Comparison of ENCODE assay signal across 18 cellular contexts in genomic region chr12:22537000-22537544, GRCh38. TPM values are rescaled to one million over a fixed set of nuclear protein-coding genes. Genes with fewer than 3 reads are reported as not detected.
DNase-seq lines count a peak whose midpoint lies in the region; ATAC-seq and FAIRE-seq lines count a peak whose summit lies in the region.
"Had no signal": no experiment of that assay in that cellular context is flagged by ENCODE, and none has a peak within 500 bp of the region (broad histone marks: within the 10 kb centered on the region; RNA-seq: fewer than 3 reads in every experiment).

No MANE protein-coding gene starts in this region.

- ATAC-seq in T-helper 17 cell, result no peak
- ATAC-seq: PC-3 had no signal

- H3K4me3 Mint-ChIP-seq in T-helper 17 cell, result peak overlapping the region; percentile 25
- H3K4me3 Mint-ChIP-seq: B cell, H9, HFFc6 had no signal

- peak overlapping the region; percentile 70 for H3K27ac Mint-ChIP-seq in T-helper 17 cell
- H3K27ac Mint-ChIP-seq: B cell, HFFc6 had no signal

- DNase-seq in Ammon's horn (ENCODE audit: low spot score), result peak; percentile 17
- DNase-seq in HTR-8/SVneo (ENCODE audit: insufficient read length, low spot score), result no peak
- no peak for DNase-seq in T-helper 17 cell
- peak; percentile 39 for DNase-seq in medulla oblongata (ENCODE audit: extremely low spot score)
- no peak for DNase-seq in SW 1271 (lab: John Stamatoyannopoulos, UW)
- no peak for DNase-seq in cerebellum (ENCODE audit: low spot score)
- no peak for DNase-seq in NCI-H2171 (lab: John Stamatoyannopoulos, UW)
- DNase-seq: H9, HFFc6, KBM-7, NCI-H1694, NCI-H2081, NCI-H2171 treated with DMSO at 0.1 percent for 48 hours, NCI-H446, NCI-H526, PC-3, Right ventricle myocardium superior had no signal

- FAIRE-seq in HTR-8/SVneo (lab: Jason Lieb, UNC), result peak; percentile 63

- H3K4me1 Mint-ChIP-seq in T-helper 17 cell, result peaks cover 47% of the 10 kb centered on the region

- no peaks in the 10 kb centered on the region for H3K9me3 ChIP-seq in T-helper 17 cell (ENCODE audit: control insufficient read depth, low read length, poor library complexity, severe bottlenecking)

- peaks cover 16% of the 10 kb centered on the region for H3K36me3 Mint-ChIP-seq in T-helper 17 cell (ENCODE audit: low read depth)

- no peaks in the 10 kb centered on the region for H3K27me3 Mint-ChIP-seq in T-helper 17 cell
- H3K27me3 Mint-ChIP-seq: B cell had no signal

RNA-seq across cellular contexts. Expression of gene C2CD5, which starts 7.3 kb away (rescaled TPM):
- total RNA-seq in T-helper 17 cell, result 10 to 100 TPM; 31.5 to 31.6 TPM
- total RNA-seq in cerebellum, result 149 TPM

Comparison
In these comparisons a context has a peak if more than half of its experiments do, and no peak if none do; other contexts are left out.
1. DNase-seq: peak in Ammon's horn (single experiment) and medulla oblongata (single experiment); none in HTR-8/SVneo (single experiment), T-helper 17 cell (0 of 3), SW 1271 (0 of 2), cerebellum (single experiment) and NCI-H2171 (single experiment).